8 cellular contexts compared by ENCODE assay signal in the genomic region with DNA sequence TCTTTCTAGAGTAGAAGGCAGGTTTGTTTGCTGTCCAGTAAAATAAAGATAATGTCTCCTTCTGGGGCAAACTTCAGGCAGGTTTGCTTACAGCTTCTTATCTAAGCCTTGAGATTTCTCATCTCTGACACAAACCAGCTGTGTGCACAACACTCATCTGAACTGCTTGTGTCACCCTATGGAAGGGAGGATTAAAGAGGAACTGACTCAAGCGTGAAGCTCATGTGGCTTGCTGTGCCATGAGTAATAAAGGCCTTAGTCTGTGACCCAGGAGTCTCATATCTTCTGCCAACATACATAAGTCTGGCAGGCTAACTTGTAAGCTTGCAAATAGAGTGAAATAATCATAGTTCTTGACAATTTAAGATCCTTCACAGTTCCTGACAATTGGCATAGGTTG. TPM values are rescaled to one million over a fixed set of nuclear protein-coding genes. Genes with fewer than 3 reads are reported as not detected.
A peak's percentile ranks its signal among the peaks of the same experiment; 100 is the strongest.
DNase-seq lines count a peak whose midpoint lies in the region; ATAC-seq lines count a peak whose summit lies in the region.

No MANE protein-coding gene starts in this region.

- H3K4me3 Mint-ChIP-seq in activated CD4-positive, alpha-beta T cell treated with anti-CD3 and anti-CD28 coated beads, Interleukin-2, amount 10 ng/mL, durations not matched to agents 24 days and 14 days, result no peak overlapping the region

- intact Hi-C loops in activated CD4-positive, alpha-beta T cell treated with anti-CD3 and anti-CD28 coated beads, Interleukin-2, amount 10 ng/mL, durations not matched to agents 24 days and 14 days (cut with micrococcal nuclease), result no loop called here

- H3K36me3 Mint-ChIP-seq in activated CD4-positive, alpha-beta T cell treated with anti-CD3 and anti-CD28 coated beads, Interleukin-2, amount 10 ng/mL, durations not matched to agents 24 days and 14 days (ENCODE audit: low read depth), result no peaks in the 10 kb centered on the region

- peak; percentile 95 for ATAC-seq in HG03442 (IDR thresholded peaks at IDR 0.05; ENCODE audit: unreplicated experiment)

- H3K9me3 Mint-ChIP-seq in activated CD4-positive, alpha-beta T cell treated with anti-CD3 and anti-CD28 coated beads, Interleukin-2, amount 10 ng/mL, durations not matched to agents 24 days and 14 days, result peaks cover 3% of the 10 kb centered on the region

- H3K27me3 Mint-ChIP-seq in activated CD4-positive, alpha-beta T cell treated with anti-CD3 and anti-CD28 coated beads, Interleukin-2, amount 10 ng/mL, durations not matched to agents 24 days and 14 days, result peaks cover 7% of the 10 kb centered on the region

- peak; percentile 4 for DNase-seq in NK-92 treated with Interleukin-12 subunit alpha and Interleukin-12 subunit beta, amount 100 ng/mL, for 24 hours (lab: John Stamatoyannopoulos, UW)
- DNase-seq in NK-92 (lab: John Stamatoyannopoulos, UW; ENCODE audit: unreplicated experiment) (no peak), amniotic epithelial cell (ENCODE audit: low read depth) (peak; percentile 97), renal cortical epithelial cell (ENCODE audit: low read depth) (peak; percentile 91), cerebellum (ENCODE audit: low spot score) (no peak), NCI-H2081 treated with DMSO at 0.1 percent for 48 hours (lab: John Stamatoyannopoulos, UW) (no peak)
- DNase-seq in activated CD4-positive, alpha-beta T cell treated with anti-CD3 and anti-CD28 coated beads, Interleukin-2, amount 10 ng/mL, durations not matched to agents 24 days and 14 days, result no peak

- no peaks in the 10 kb centered on the region for H3K4me1 Mint-ChIP-seq in activated CD4-positive, alpha-beta T cell treated with anti-CD3 and anti-CD28 coated beads, Interleukin-2, amount 10 ng/mL, durations not matched to agents 24 days and 14 days

- H3K27ac Mint-ChIP-seq in activated CD4-positive, alpha-beta T cell treated with anti-CD3 and anti-CD28 coated beads, Interleukin-2, amount 10 ng/mL, durations not matched to agents 24 days and 14 days, result no peak overlapping the region

RNA-seq across cellular contexts. Expression of gene CPO, which starts 24.2 kb away (rescaled TPM):
- total RNA-seq in renal cortical epithelial cell (1.1 TPM in 1 of 2 replicates, not detected in the other), cerebellum (not detected)
- not detected in 2 replicates for total RNA-seq in activated CD4-positive, alpha-beta T cell treated with anti-CD3 and anti-CD28 coated beads, Interleukin-2, amount 10 ng/mL, durations not matched to agents 24 days and 14 days

Comparison
In these comparisons a context has a peak if more than half of its experiments do, and no peak if none do; other contexts are left out.
1. DNase-seq: peak in NK-92 treated with Interleukin-12 subunit alpha and Interleukin-12 subunit beta, amount 100 ng/mL, for 24 hours (single experiment), amniotic epithelial cell (single experiment) and renal cortical epithelial cell (single experiment); none in NK-92 (single experiment), cerebellum (single experiment), NCI-H2081 treated with DMSO at 0.1 percent for 48 hours (single experiment) and activated CD4-positive, alpha-beta T cell treated with anti-CD3 and anti-CD28 coated beads, Interleukin-2, amount 10 ng/mL, durations not matched to agents 24 days and 14 days (single experiment).